ENCODE assay signal across 1 cellular context in genomic region chr6:150865406-150866146, GRCh38.
TF ChIP-seq lines count a peak whose summit lies in the region.

TSS of gene MTHFD1L (plus strand) at chr6:150865702. CDS start at chr6:150865823, 121 bp downstream.

TF ChIP-seq in K562, 482 proteins besides CTCF, POLR2A, EP300 and RAD21 (continued from another document and continues in another):
- TF ChIP-seq THAP12 (CRISPR knock-in tag; IDR thresholded peaks at IDR 0.05) (0 out of 2 replicates have a peak, but pooled peaks have one; percentile 35), RBFOX2 (IDR thresholded peaks at IDR 0.05; ENCODE audit: low read depth, low read length) (peak; percentile 74), ZBTB34 (CRISPR knock-in tag; IDR thresholded peaks at IDR 0.05) (no peak), ZNF592 (IDR thresholded peaks at IDR 0.05) (peak; percentile 49; the same call in 1 of the 2 replicates), HINFP (tag; conservative IDR thresholded peaks at IDR 0.05; ENCODE audit: low read depth) (no peak), ETV6 (IDR thresholded peaks at IDR 0.05; ENCODE audit: borderline replicate concordance in 1 of 2, low read depth in 2 of 2, low read length in 1 of 2) (0 out of 4 replicates have a peak, but pooled peaks of 1 of the 2 experiments have one; percentile 12), ETV6 (CRISPR knock-in tag; IDR thresholded peaks at IDR 0.05; ENCODE audit: borderline replicate concordance) (no peak), NR2C2 (CRISPR knock-in tag; IDR thresholded peaks at IDR 0.05) (0 out of 2 replicates have a peak, but pooled peaks have one; percentile 5), NR2C2 (tag; IDR thresholded peaks at IDR 0.05) (no peak), PHF8 (IDR thresholded peaks at IDR 0.05; ENCODE audit: borderline replicate concordance, low read length) (peak; percentile 55; the same call in 1 of the 2 replicates), PREB (CRISPR knock-in tag; IDR thresholded peaks at IDR 0.05) (0 out of 2 replicates have a peak, but pooled peaks have one; percentile 50), SMAD4 (CRISPR knock-in tag; conservative IDR thresholded peaks at IDR 0.05) (peak; percentile 91), TEAD4 (IDR thresholded peaks at IDR 0.05; ENCODE audit: low read length) (no peak), TEAD4 (CRISPR knock-in tag; IDR thresholded peaks at IDR 0.05; ENCODE audit: borderline replicate concordance) (0 out of 2 replicates have a peak, but pooled peaks have one; percentile 26), BRCA1 (IDR thresholded peaks at IDR 0.05) (no peak), BRCA1 (CRISPR knock-in tag; IDR thresholded peaks at IDR 0.05) (no peak), ZNF449 (CRISPR knock-in tag; IDR thresholded peaks at IDR 0.05) (no peak), FOXM1 (IDR thresholded peaks at IDR 0.05; ENCODE audit: low read depth) (no peak), FOXM1 (CRISPR knock-in tag; IDR thresholded peaks at IDR 0.05; ENCODE audit: low read depth) (no peak; the same call in 1 of the 2 replicates), MAZ (CRISPR knock-in tag; conservative IDR thresholded peaks at IDR 0.05 in 1 of 2, IDR thresholded peaks at IDR 0.05 in 1 of 2) (peak; percentile 93 to 94), TEAD2 (tag; IDR thresholded peaks at IDR 0.05) (no peak), MED1 (CRISPR knock-in tag; IDR thresholded peaks at IDR 0.05; ENCODE audit: borderline replicate concordance) (0 out of 2 replicates have a peak, but pooled peaks have one; percentile 23), ATF7 (IDR thresholded peaks at IDR 0.05) (peak; percentile 13), RB1 (IDR thresholded peaks at IDR 0.05; ENCODE audit: low read depth) (peak; percentile 97; the same call in 1 of the 2 replicates), TRIM24 (IDR thresholded peaks at IDR 0.05) (no peak), ZNF274 (IDR thresholded peaks at IDR 0.05; ENCODE audit: borderline replicate concordance, low read depth, low read length) (no peak), TAF1 (IDR thresholded peaks at IDR 0.05; ENCODE audit: control insufficient read depth, extremely low read depth, insufficient read depth, low read length, severe bottlenecking) (peak; percentile 50), BCOR (IDR thresholded peaks at IDR 0.05) (peak; percentile 25; the same call in 1 of the 2 replicates), TBP (optimal IDR thresholded peaks at IDR 0.05; ENCODE audit: low read depth, low read length) (peak; percentile 54), CREM (IDR thresholded peaks at IDR 0.05; ENCODE audit: low read depth) (peak; percentile 92), ZZZ3 (IDR thresholded peaks at IDR 0.05) (no peak), HDAC1 (IDR thresholded peaks at IDR 0.05) (peak in 1 of 2 experiments; percentile 51; a peak in 1 of 4 replicates), ZNF384 (IDR thresholded peaks at IDR 0.05; ENCODE audit: low read depth, low read length) (0 out of 2 replicates have a peak, but pooled peaks have one; percentile 20), FUS (optimal IDR thresholded peaks at IDR 0.05; ENCODE audit: low read depth, low read length) (peak; percentile 20), E2F4 (CRISPR knock-in tag; IDR thresholded peaks at IDR 0.05; ENCODE audit: low read depth) (no peak), SOX6 (IDR thresholded peaks at IDR 0.05) (peak; percentile 17; the same call in 1 of the 2 replicates), CREB1 (IDR thresholded peaks at IDR 0.05) (peak; percentile 86), CREB1 (CRISPR knock-in tag; IDR thresholded peaks at IDR 0.05) (peak; percentile 88), ZNF143 (CRISPR knock-in tag; IDR thresholded peaks at IDR 0.05) (0 out of 2 replicates have a peak, but pooled peaks have one; percentile 37), PHF20 (IDR thresholded peaks at IDR 0.05; ENCODE audit: partially characterized antibody) (peak; percentile 19), UBTF (IDR thresholded peaks at IDR 0.05; ENCODE audit: borderline replicate concordance in 1 of 2, low read depth in 2 of 2, low read length in 2 of 2) (0 out of 4 replicates have a peak, but pooled peaks of 1 of the 2 experiments have one; percentile 44), ARID3B (CRISPR knock-in tag; IDR thresholded peaks at IDR 0.05; ENCODE audit: borderline replicate concordance) (no peak), CGGBP1 (CRISPR knock-in tag; IDR thresholded peaks at IDR 0.05) (peak; percentile 81; the same call in 1 of the 2 replicates), GATAD2B (IDR thresholded peaks at IDR 0.05; ENCODE audit: borderline replicate concordance) (peak; percentile 82), EGR1 (conservative IDR thresholded peaks at IDR 0.05) (no peak), RBM22 (IDR thresholded peaks at IDR 0.05; ENCODE audit: low read depth, low read length, poor library complexity, severe bottlenecking) (no peak), ZNF668 (CRISPR knock-in tag; IDR thresholded peaks at IDR 0.05) (no peak)
